In genomic region chr4:16775411-16776154, GRCh38 we compare ENCODE assay signal across 25 cellular contexts.
"Had no signal": no experiment of that assay in that cellular context is flagged by ENCODE, and none has a peak within 500 bp of the region (broad histone marks: within the 10 kb centered on the region; RNA-seq: fewer than 3 reads in every experiment).

No MANE protein-coding gene starts in this region.

- H3K9me3 ChIP-seq: left ventricle myocardium inferior, neutrophil, right lobe of liver, stomach, testis had no signal

- H3K4me1 ChIP-seq: left ventricle myocardium inferior, parathyroid adenoma, right lobe of liver, testis had no signal

- DNase-seq: activated CD4-positive, alpha-beta T cell treated with anti-CD3 and anti-CD28 coated beads for 1 hour; activated CD4-positive, alpha-beta T cell treated with anti-CD3 and anti-CD28 coated beads, Interleukin-2, amount 50 U/mL, for 1 hour; activated CD8-positive, alpha-beta T cell treated with anti-CD3 and anti-CD28 coated beads, Interleukin-2, amount 10 ng/mL, durations not matched to agents 7 days and 5 days; activated gamma-delta T cell; activated naive CD4-positive, alpha-beta T cell treated with anti-CD3 and anti-CD28 coated beads, Interleukin-2, amount 50 U/mL, for 16 hours; activated naive CD8-positive, alpha-beta T cell treated with anti-CD3 and anti-CD28 coated beads, Interleukin-2, amount 50 U/mL, for 24 hours; effector CD8-positive, alpha-beta T cell; foreskin melanocyte; glutamatergic neuron; kidney glomerular epithelial cell; left ventricle myocardium inferior; mammary epithelial cell; right lobe of liver; stimulated activated CD4-positive, alpha-beta T cell treated with anti-CD3 and anti-CD28 coated beads, Interleukin-1b, Interleukin-23, amount 100 ng/mL, for 48 hours; stomach; testis; WERI-Rb-1 had no signal

- H3K27ac ChIP-seq: cardiac muscle cell, hepatocyte, left ventricle myocardium inferior, neutrophil, parathyroid adenoma, right lobe of liver, skin epidermis, stomach, testis, WERI-Rb-1 had no signal

- H2AFZ ChIP-seq: hepatocyte, parathyroid adenoma had no signal

- H3K36me3 ChIP-seq: cardiac muscle cell, neutrophil, right lobe of liver, stomach, WERI-Rb-1 had no signal

- H3K4me3 ChIP-seq: cardiac muscle cell, hepatocyte, left ventricle myocardium inferior, right lobe of liver, skin epidermis, stomach, testis had no signal

- H3K9ac ChIP-seq: parathyroid adenoma had no signal

- H3K27me3 ChIP-seq: cardiac muscle cell, hepatocyte, neutrophil, right lobe of liver, stomach, testis had no signal

- H3K79me2 ChIP-seq: hepatocyte, parathyroid adenoma had no signal

- H3K4me2 ChIP-seq: hepatocyte had no signal

- ATAC-seq: activated CD8-positive, alpha-beta T cell treated with anti-CD3 and anti-CD28 coated beads, Interleukin-2, amount 10 ng/mL, durations not matched to agents 7 days and 5 days; activated naive CD8-positive, alpha-beta T cell treated with anti-CD3 and anti-CD28 coated beads, Interleukin-2, amount 50 U/mL, for 24 hours; esophagus mucosa; natural killer cell treated with Interleukin-12 subunit alpha and Interleukin-12 subunit beta and Interleukin-15 and Interleukin-18, amount 100 ng/mL, for 72 hours; right lobe of liver; stimulated activated effector memory CD8-positive, alpha-beta T cell treated with anti-CD3 and anti-CD28 coated beads, Interleukin-12 subunit alpha, Interleukin-12 subunit beta, amount 100 ng/mL, for 72 hours had no signal
